In genomic region chr1:2019162-2019542, GRCh38 we compare ENCODE assay signal across 9 cellular contexts. TPM values are rescaled to one million over a fixed set of nuclear protein-coding genes. Genes with fewer than 3 reads are reported as not detected.
A peak's percentile ranks its signal among the peaks of the same experiment; 100 is the strongest.
DNase-seq lines count a peak whose midpoint lies in the region; ATAC-seq and TF ChIP-seq lines count a peak whose summit lies in the region.
"Had no signal": no experiment of that assay in that cellular context is flagged by ENCODE, and none has a peak within 500 bp of the region (broad histone marks: within the 10 kb centered on the region; RNA-seq: fewer than 3 reads in every experiment).

GABRD (plus strand) TSS chr1:2019345; CDS start chr1:2019424, 79 bp downstream.

- H3K4me1 ChIP-seq in NT2/D1 (ENCODE audit: insufficient read depth, insufficient read length) (peaks cover 2% of the 10 kb centered on the region), endodermal cell (ENCODE audit: control insufficient read depth, insufficient read depth, low read length) (no peaks in the 10 kb centered on the region), smooth muscle cell (ENCODE audit: low read depth) (no peaks in the 10 kb centered on the region)

- no peaks in the 10 kb centered on the region for H3K9me3 Mint-ChIP-seq in endodermal cell

- H3K9me3 ChIP-seq in NT2/D1 (ENCODE audit: insufficient read depth, low read length) (no peaks in the 10 kb centered on the region), endodermal cell (ENCODE audit: control insufficient read depth, low read length) (no peaks in the 10 kb centered on the region), smooth muscle cell (replicated peaks; ENCODE audit: low read depth) (no peaks in the 10 kb centered on the region)

- no peaks in the 10 kb centered on the region for H4K20me1 ChIP-seq in smooth muscle cell (ENCODE audit: low read depth)

- H3K9ac ChIP-seq in NT2/D1 (ENCODE audit: insufficient read length, low read depth) = peak within 1 kb of the TSS; percentile 42
- no peak within 1 kb of the TSS for H3K9ac ChIP-seq in endodermal cell (ENCODE audit: extremely low read depth, low read length, poor library complexity, severe bottlenecking)
- no peak within 1 kb of the TSS for H3K9ac ChIP-seq in smooth muscle cell (ENCODE audit: low read depth)

- H3K4me3 ChIP-seq in NT2/D1 (ENCODE audit: insufficient read length, low read depth) (peak within 1 kb of the TSS; percentile 19), endodermal cell (ENCODE audit: low read length) (no peak within 1 kb of the TSS), smooth muscle cell (peak within 1 kb of the TSS; percentile 34)

- H3K4me2 ChIP-seq in smooth muscle cell = peak within 1 kb of the TSS; percentile 80

- H2AFZ ChIP-seq in smooth muscle cell (ENCODE audit: low read depth) = no peak within 1 kb of the TSS

- 0% methylated on average over 2 to 49 of the region's 60 CpGs for WGBS in endodermal cell (ENCODE audit: insufficient coverage in 1 of 2, insufficient read length in 1 of 2), 2 experiments
- WGBS in smooth muscle cell (ENCODE audit: low lambda C conversion rate) = no CpG with 5 or more reads among the region's 60 CpGs

- H3K79me2 ChIP-seq in smooth muscle cell (ENCODE audit: low read depth) = no peaks in the 10 kb centered on the region

- TF ChIP-seq CTCF in endodermal cell (conservative IDR thresholded peaks at IDR 0.05) = no peak
- TF ChIP-seq CTCF in smooth muscle cell (IDR thresholded peaks at IDR 0.05; ENCODE audit: borderline replicate concordance, insufficient read depth, poor library complexity, severe bottlenecking) = no peak

- no peaks in the 10 kb centered on the region for H3K36me3 Mint-ChIP-seq in endodermal cell (ENCODE audit: low read depth)

- H3K36me3 ChIP-seq in NT2/D1 (ENCODE audit: insufficient read depth, insufficient read length, low read length) = no peaks in the 10 kb centered on the region
- H3K36me3 ChIP-seq in endodermal cell (ENCODE audit: control insufficient read depth, insufficient read depth, low read length) = no peaks in the 10 kb centered on the region
- no peaks in the 10 kb centered on the region for H3K36me3 ChIP-seq in smooth muscle cell (ENCODE audit: low read depth)

- H3K27me3 ChIP-seq in NT2/D1 (ENCODE audit: insufficient read depth, insufficient read length) (peaks cover 25% of the 10 kb centered on the region), endodermal cell (ENCODE audit: control insufficient read depth, insufficient read depth, low read length, poor library complexity, severe bottlenecking) (peaks cover 50% of the 10 kb centered on the region), smooth muscle cell (ENCODE audit: low read depth) (peaks cover 77% of the 10 kb centered on the region)

- no peaks in the 10 kb centered on the region for H3K4me1 Mint-ChIP-seq in endodermal cell

- ATAC-seq in HG02623 (IDR thresholded peaks at IDR 0.05; ENCODE audit: unreplicated experiment) = no peak

- H3K4me3 Mint-ChIP-seq in endodermal cell = peak within 1 kb of the TSS; percentile 49

- H3K27ac ChIP-seq in endodermal cell (ENCODE audit: low read depth, low read length) (no peak within 1 kb of the TSS), smooth muscle cell (ENCODE audit: low read depth) (no peak within 1 kb of the TSS)

- H3F3A ChIP-seq in smooth muscle cell (ENCODE audit: low read depth) = no peaks in the 10 kb centered on the region

- no peak within 1 kb of the TSS for H3K27ac Mint-ChIP-seq in endodermal cell

- H3K27me3 Mint-ChIP-seq in endodermal cell (ENCODE audit: insufficient read depth) = peaks cover 42% of the 10 kb centered on the region

- DNase-seq in NCI-H345 (lab: John Stamatoyannopoulos, UW) (peak; percentile 19), NCI-H345 treated with DMSO at 0.1 percent for 48 hours (lab: John Stamatoyannopoulos, UW; ENCODE audit: unreplicated experiment) (no peak), NT2/D1 (ENCODE audit: low read depth, low spot score) (no peak), endodermal cell (no peak), smooth muscle cell (lab: John Stamatoyannopoulos, UW; ENCODE audit: unreplicated experiment) (no peak), EL (no peak), NOMO-1 (lab: John Stamatoyannopoulos, UW; ENCODE audit: unreplicated experiment in 2 of 2) (no peak)
- DNase-seq: activated effector memory CD4-positive, alpha-beta T cell treated with anti-CD3 and anti-CD28 coated beads, Interleukin-2, amount 50 U/mL, for 16 hours had no signal

RNA-seq across cellular contexts. Expression of gene GABRD, which starts in this region (rescaled TPM):
- total RNA-seq in endodermal cell = not detected
- 1.1 TPM for polyA plus RNA-seq in endodermal cell (2013, experiment 1 of 2)
- polyA plus RNA-seq in endodermal cell (2013, experiment 2 of 2) = 1.2 TPM
- total RNA-seq in smooth muscle cell = not detected in 2 replicates
- not detected in 2 replicates for polyA plus RNA-seq in smooth muscle cell
